In the genomic region with DNA sequence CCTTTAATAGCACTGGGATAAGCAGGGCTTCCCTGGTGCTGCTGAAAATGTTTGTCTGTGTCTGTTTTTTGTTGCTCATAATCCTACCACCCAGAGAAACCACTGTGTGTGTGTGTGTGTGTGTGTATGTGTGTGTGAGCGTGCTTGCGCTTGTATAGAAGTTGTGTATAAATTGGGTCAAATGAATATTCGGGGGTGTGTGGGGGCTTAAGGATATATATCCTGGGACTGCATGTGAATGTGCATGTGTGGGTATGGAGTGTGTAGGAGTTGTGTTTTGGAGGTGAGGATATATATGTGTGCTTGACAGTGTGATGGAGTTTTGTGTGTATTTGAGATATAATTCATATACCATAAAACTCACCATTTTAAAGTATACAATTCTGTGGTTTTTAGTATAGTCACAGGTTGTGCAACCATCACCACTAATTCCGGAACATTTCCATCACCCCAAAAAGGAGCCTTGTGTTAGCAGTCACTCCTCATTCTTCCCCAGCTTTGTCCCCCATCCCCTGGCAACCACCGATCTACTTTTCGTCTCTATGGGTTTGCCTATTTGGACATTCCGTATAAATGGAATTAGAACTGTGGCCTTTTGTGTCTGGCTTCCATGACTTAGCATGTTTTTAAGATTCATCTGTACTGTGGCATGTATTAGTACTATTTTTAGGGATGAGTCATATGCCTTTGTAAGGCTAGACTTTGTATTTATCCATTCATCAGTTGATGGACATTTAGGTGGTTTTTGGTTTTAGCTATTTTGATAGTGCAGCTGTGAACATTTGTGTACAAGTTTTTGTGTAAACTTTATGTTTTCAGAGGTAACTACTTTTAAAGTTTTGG, we compare ENCODE assay signal across 11 cellular contexts. TPM values are rescaled to one million over a fixed set of nuclear protein-coding genes. Genes with fewer than 3 reads are reported as not detected.
DNase-seq lines count a peak whose midpoint lies in the region; ATAC-seq and TF ChIP-seq lines count a peak whose summit lies in the region.
"Had no signal": no experiment of that assay in that cellular context is flagged by ENCODE, and none has a peak within 500 bp of the region (broad histone marks: within the 10 kb centered on the region; RNA-seq: fewer than 3 reads in every experiment).

No MANE protein-coding gene starts in this region.

- in situ Hi-C loops in GM23248 (cut with MboI), result no loop called here

- H3K4me3 ChIP-seq in GM23248 (no peak overlapping the region), stomach (no peak overlapping the region)

- H3K79me2 ChIP-seq in GM23248 (ENCODE audit: insufficient read depth), result no peaks in the 10 kb centered on the region
- H3K79me2 ChIP-seq: parathyroid adenoma had no signal

- no peak overlapping the region for H3K4me2 ChIP-seq in GM23248 (ENCODE audit: unreplicated experiment)

- H3K36me3 ChIP-seq in GM23248 (ENCODE audit: low read depth) (peaks cover 7% of the 10 kb centered on the region; the same call in 1 of the 2 replicates), stomach (peaks cover 0 to 30% (median 4%) of the 10 kb centered on the region in 4 donors)

- H3F3A ChIP-seq in GM23248 (ENCODE audit: insufficient read depth), result no peaks in the 10 kb centered on the region

- DNase-seq in GM23248 (peak; percentile 78), globus pallidus (ENCODE audit: low spot score) (peak; percentile 37), stomach (no peak)
- DNase-seq in effector CD4-positive, alpha-beta T cell, result no peak
- DNase-seq: activated T-cell treated with anti-CD3 and anti-CD28 coated beads, Interleukin-2, amount 50 U/mL, for 4 hours; KG1 had no signal

- TF ChIP-seq POLR2A in stomach (IDR thresholded peaks at IDR 0.05), result no peak

- ATAC-seq in SK-N-SH treated with all-trans-retinoic acid at 6 μM for 48 hours (peak; percentile 85), HG03520 (IDR thresholded peaks at IDR 0.05; ENCODE audit: unreplicated experiment) (no peak), GM21526 (IDR thresholded peaks at IDR 0.05; ENCODE audit: low FRiP score, unreplicated experiment) (no peak), HG03039 (IDR thresholded peaks at IDR 0.05; ENCODE audit: unreplicated experiment) (no peak)

- H3K9me2 ChIP-seq in GM23248 (ENCODE audit: insufficient read depth), result peaks cover 3% of the 10 kb centered on the region; the same call in 1 of the 2 replicates

- H3K27me3 ChIP-seq in GM23248 (replicated peaks; ENCODE audit: insufficient read depth) (no peaks in the 10 kb centered on the region), stomach (no peaks in the 10 kb centered on the region)

- no peak for TF ChIP-seq CTCF in stomach (IDR thresholded peaks at IDR 0.05)

- 91 to 94% methylated on average over 7 of the region's 7 CpGs for WGBS in GM23248 (ENCODE audit: low coverage in 1 of 2, low lambda C conversion rate in 2 of 2, missing lambda C conversion rate in 2 of 2), 2 experiments
- 76 to 83% (median 82%) methylated on average over 7 of the region's 7 CpGs for WGBS in stomach, 5 donors

- no peak overlapping the region for H2AFZ ChIP-seq in GM23248
- H2AFZ ChIP-seq: parathyroid adenoma had no signal

- H3K9me3 ChIP-seq in GM23248 (ENCODE audit: low read depth) (no peaks in the 10 kb centered on the region), stomach (no peaks in the 10 kb centered on the region)

- H3K27ac ChIP-seq in GM23248 (peak overlapping the region; percentile 39), stomach (peak overlapping the region in 3 of 5 donors; percentile 21 to 55 (median 50))
- H3K27ac ChIP-seq: parathyroid adenoma had no signal

- intact Hi-C loops in stomach (cut with DNase I; ENCODE audit: low total_unique reads), result no loop called here

- no peaks in the 10 kb centered on the region for H4K20me1 ChIP-seq in GM23248 (ENCODE audit: insufficient read depth)

- no peak overlapping the region for H3K9ac ChIP-seq in GM23248
- H3K9ac ChIP-seq: parathyroid adenoma had no signal

- peaks cover 10% of the 10 kb centered on the region for H3K4me1 ChIP-seq in GM23248 (ENCODE audit: insufficient read depth)
- peaks cover 0 to 31% (median 11%) of the 10 kb centered on the region in 4 donors for H3K4me1 ChIP-seq in stomach
- H3K4me1 ChIP-seq: parathyroid adenoma had no signal

- TF ChIP-seq EP300 in stomach (IDR thresholded peaks at IDR 0.05), result no peak

TF ChIP-seq in SK-N-SH treated with all-trans-retinoic acid at 6 μM for 48 hours, 23 proteins besides CTCF, POLR2A, EP300 and RAD21:
- TF ChIP-seq ZNF8 (CRISPR knock-in tag; IDR thresholded peaks at IDR 0.05) (no peak), BACH2 (CRISPR knock-in tag; IDR thresholded peaks at IDR 0.05; ENCODE audit: borderline replicate concordance) (no peak), POU6F1 (CRISPR knock-in tag; IDR thresholded peaks at IDR 0.05; ENCODE audit: borderline replicate concordance, low read depth) (no peak), ZFP30 (CRISPR knock-in tag; IDR thresholded peaks at IDR 0.05) (no peak), ZNF70 (CRISPR knock-in tag; IDR thresholded peaks at IDR 0.05) (no peak), TOX (CRISPR knock-in tag; IDR thresholded peaks at IDR 0.05; ENCODE audit: borderline replicate concordance) (no peak), SNAI2 (CRISPR knock-in tag; IDR thresholded peaks at IDR 0.05) (no peak), ARNTL (CRISPR knock-in tag; IDR thresholded peaks at IDR 0.05; ENCODE audit: borderline replicate concordance, low read depth) (no peak), PPARA (CRISPR knock-in tag; IDR thresholded peaks at IDR 0.05; ENCODE audit: borderline replicate concordance) (no peak), OSR1 (CRISPR knock-in tag; IDR thresholded peaks at IDR 0.05) (no peak), CSDC2 (CRISPR knock-in tag; IDR thresholded peaks at IDR 0.05) (no peak)
- TF ChIP-seq, protein P1, sequence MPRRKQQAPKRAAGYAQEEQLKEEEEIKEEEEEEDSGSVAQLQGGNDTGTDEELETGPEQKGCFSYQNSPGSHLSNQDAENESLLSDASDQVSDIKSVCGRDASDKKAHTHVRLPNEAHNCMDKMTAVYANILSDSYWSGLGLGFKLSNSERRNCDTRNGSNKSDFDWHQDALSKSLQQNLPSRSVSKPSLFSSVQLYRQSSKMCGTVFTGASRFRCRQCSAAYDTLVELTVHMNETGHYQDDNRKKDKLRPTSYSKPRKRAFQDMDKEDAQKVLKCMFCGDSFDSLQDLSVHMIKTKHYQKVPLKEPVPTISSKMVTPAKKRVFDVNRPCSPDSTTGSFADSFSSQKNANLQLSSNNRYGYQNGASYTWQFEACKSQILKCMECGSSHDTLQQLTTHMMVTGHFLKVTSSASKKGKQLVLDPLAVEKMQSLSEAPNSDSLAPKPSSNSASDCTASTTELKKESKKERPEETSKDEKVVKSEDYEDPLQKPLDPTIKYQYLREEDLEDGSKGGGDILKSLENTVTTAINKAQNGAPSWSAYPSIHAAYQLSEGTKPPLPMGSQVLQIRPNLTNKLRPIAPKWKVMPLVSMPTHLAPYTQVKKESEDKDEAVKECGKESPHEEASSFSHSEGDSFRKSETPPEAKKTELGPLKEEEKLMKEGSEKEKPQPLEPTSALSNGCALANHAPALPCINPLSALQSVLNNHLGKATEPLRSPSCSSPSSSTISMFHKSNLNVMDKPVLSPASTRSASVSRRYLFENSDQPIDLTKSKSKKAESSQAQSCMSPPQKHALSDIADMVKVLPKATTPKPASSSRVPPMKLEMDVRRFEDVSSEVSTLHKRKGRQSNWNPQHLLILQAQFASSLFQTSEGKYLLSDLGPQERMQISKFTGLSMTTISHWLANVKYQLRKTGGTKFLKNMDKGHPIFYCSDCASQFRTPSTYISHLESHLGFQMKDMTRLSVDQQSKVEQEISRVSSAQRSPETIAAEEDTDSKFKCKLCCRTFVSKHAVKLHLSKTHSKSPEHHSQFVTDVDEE (CRISPR knock-in tag; IDR thresholded peaks at IDR 0.05), result no peak

RNA-seq across cellular contexts. Expression of gene TCTN1, which starts 25.6 kb away (rescaled TPM):
- 34.4 and 44.3 TPM in 2 replicates for total RNA-seq in GM23248 (2014; rRNA removed; shearing (Covaris generic))
- polyA plus RNA-seq in GM23248 (2016; fragmentation: Nextera tagmentation; extraction: Ambion mirVana) (58.1 and 65.2 TPM in 2 replicates), stomach (10 to 100 TPM in 2 of 3 donors, 1 to 10 TPM in 1; 8.2 to 19.7 (median 10.1) TPM)
- total RNA-seq in stomach, result 10 to 100 TPM in 4 of 5 donors, 1 to 10 TPM in 1; 5.3 to 60.0 (median 17.1) TPM

RNA-seq across cellular contexts. Expression of gene HVCN1, which starts 49.4 kb away (rescaled TPM):
- 4.1 and 7.6 TPM in 2 replicates for total RNA-seq in GM23248 (2014; rRNA removed; shearing (Covaris generic))
- polyA plus RNA-seq in GM23248 (2016; fragmentation: Nextera tagmentation; extraction: Ambion mirVana) (3.0 and 3.1 TPM in 2 replicates), stomach (1 to 10 TPM; 3.7 to 5.5 (median 4.4) TPM)
- total RNA-seq in stomach, result 1 to 10 TPM in 3 of 5 donors, not detected in 2; 1.3 to 7.0 (median 5.1) TPM

RNA-seq across cellular contexts. Expression of gene PPTC7, which starts 56.4 kb away (rescaled TPM):
- 3.2 and 3.4 TPM in 2 replicates for total RNA-seq in GM23248 (2014; rRNA removed; shearing (Covaris generic))
- polyA plus RNA-seq in GM23248 (2016; fragmentation: Nextera tagmentation; extraction: Ambion mirVana) (2.2 and 2.4 TPM in 2 replicates), stomach (10 to 100 TPM in 1 of 3 donors, 1 to 10 TPM in 2; 8.2 to 10.7 (median 8.3) TPM)
- 10 to 100 TPM; 14.6 to 46.4 (median 31.0) TPM for total RNA-seq in stomach

Comparison
In these comparisons a context has a peak if more than half of its experiments do, and no peak if none do; other contexts are left out.
1. DNase-seq: peak in GM23248 (single experiment) and globus pallidus (single experiment); none in stomach (single experiment) and effector CD4-positive, alpha-beta T cell (single experiment).